Comparison of ENCODE assay signal across 25 cellular contexts in the genomic region with DNA sequence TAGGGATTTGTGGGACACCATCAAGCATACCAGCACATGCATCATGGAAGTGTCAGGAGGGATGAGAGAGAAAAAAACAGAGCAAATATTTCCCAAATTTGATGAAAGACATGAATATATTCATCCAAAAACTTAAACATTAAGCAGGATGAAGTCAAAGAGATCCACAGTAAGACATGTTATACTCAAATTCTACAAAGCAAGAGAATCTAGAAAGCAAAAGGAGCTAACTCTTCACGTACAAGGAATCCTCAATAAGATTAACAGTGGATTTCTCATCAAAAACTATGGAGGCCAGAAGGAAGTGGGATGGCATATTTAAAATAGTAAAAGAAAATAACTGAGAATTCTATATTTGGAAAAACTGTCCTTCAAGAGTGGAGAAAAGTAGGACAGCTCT.
DNase-seq lines count a peak whose midpoint lies in the region; ATAC-seq and TF ChIP-seq lines count a peak whose summit lies in the region.
"Had no signal": no experiment of that assay in that cellular context is flagged by ENCODE, and none has a peak within 500 bp of the region (broad histone marks: within the 10 kb centered on the region; RNA-seq: fewer than 3 reads in every experiment).

No MANE protein-coding gene starts in this region.

- H3K4me1 Mint-ChIP-seq in GM23338: no peaks in the 10 kb centered on the region
- no peaks in the 10 kb centered on the region for H3K4me1 Mint-ChIP-seq in effector memory CD8-positive, alpha-beta T cell (ENCODE audit: low read depth in 2 of 2)
- H3K4me1 Mint-ChIP-seq: activated naive CD8-positive, alpha-beta T cell treated with anti-CD3 and anti-CD28 coated beads, Interleukin-2, amount 10 ng/mL, durations not matched to agents 7 days and 5 days; memory B cell; naive B cell had no signal

- ATAC-seq in GM23338 (no peak), GM19351 (IDR thresholded peaks at IDR 0.05; ENCODE audit: unreplicated experiment) (no peak)
- ATAC-seq in effector memory CD8-positive, alpha-beta T cell (replicated peaks): no peak
- ATAC-seq: body of pancreas; CD8-positive, alpha-beta T cell; heart left ventricle; left cardiac atrium had no signal

- H3K9me3 Mint-ChIP-seq in GM23338: peaks cover 19% of the 10 kb centered on the region
- peaks cover 8 to 19% of the 10 kb centered on the region in 2 donors for H3K9me3 Mint-ChIP-seq in effector memory CD8-positive, alpha-beta T cell

- no peaks in the 10 kb centered on the region for H3F3A ChIP-seq in GM23338 (replicated peaks; ENCODE audit: low read depth)

- H3K4me3 ChIP-seq in GM23338: no peak overlapping the region
- H3K4me3 ChIP-seq: body of pancreas, heart left ventricle, spleen, thoracic aorta had no signal

- no peak for TF ChIP-seq CTCF in GM23338 (conservative IDR thresholded peaks at IDR 0.05; ENCODE audit: low read depth in 2 of 2)

- H3K4me1 ChIP-seq in GM23338 (ENCODE audit: insufficient read depth): no peaks in the 10 kb centered on the region
- H3K4me1 ChIP-seq: body of pancreas, heart left ventricle, spleen had no signal

- no peak overlapping the region for H3K4me2 ChIP-seq in GM23338

- no peak overlapping the region for H3K4me3 Mint-ChIP-seq in GM23338
- no peak overlapping the region for H3K4me3 Mint-ChIP-seq in effector memory CD8-positive, alpha-beta T cell
- H3K4me3 Mint-ChIP-seq: activated naive CD8-positive, alpha-beta T cell treated with anti-CD3 and anti-CD28 coated beads, Interleukin-2, amount 10 ng/mL, durations not matched to agents 7 days and 5 days; CD8-positive, alpha-beta T cell; memory B cell; naive B cell had no signal

- in situ Hi-C loops in Caki2 (cut with HindIII; ENCODE audit: low pct_unique_long_range_greater_than_20kb, low sequenced_read_pairs): no loop called here

- no peak overlapping the region for H3K27ac ChIP-seq in GM23338 (ENCODE audit: low read depth)
- H3K27ac ChIP-seq: body of pancreas, heart left ventricle, spleen, thoracic aorta, WERI-Rb-1 had no signal

- H3K79me2 ChIP-seq in GM23338 (replicated peaks; ENCODE audit: insufficient read depth): no peaks in the 10 kb centered on the region

- H3K36me3 Mint-ChIP-seq in GM23338 (ENCODE audit: low read depth): peaks cover 22% of the 10 kb centered on the region
- no peaks in the 10 kb centered on the region for H3K36me3 Mint-ChIP-seq in effector memory CD8-positive, alpha-beta T cell (ENCODE audit: insufficient read depth)

- TF ChIP-seq POLR2A in erythroblast (IDR thresholded peaks at IDR 0.05; ENCODE audit: low read length): no peak

- H2AFZ ChIP-seq in GM23338: no peak overlapping the region

- H4K20me1 ChIP-seq in GM23338 (replicated peaks; ENCODE audit: insufficient read depth): no peaks in the 10 kb centered on the region

- no peak overlapping the region for H3K27ac Mint-ChIP-seq in GM23338
- H3K27ac Mint-ChIP-seq in effector memory CD8-positive, alpha-beta T cell: no peak overlapping the region
- H3K27ac Mint-ChIP-seq: activated naive CD8-positive, alpha-beta T cell treated with anti-CD3 and anti-CD28 coated beads, Interleukin-2, amount 10 ng/mL, durations not matched to agents 7 days and 5 days; CD8-positive, alpha-beta T cell; memory B cell had no signal

- H3K27me3 Mint-ChIP-seq in GM23338 (ENCODE audit: insufficient read depth, low read depth, poor library complexity): peaks cover 8% of the 10 kb centered on the region
- no peaks in the 10 kb centered on the region for H3K27me3 Mint-ChIP-seq in effector memory CD8-positive, alpha-beta T cell
- H3K27me3 Mint-ChIP-seq: activated naive CD8-positive, alpha-beta T cell treated with anti-CD3 and anti-CD28 coated beads, Interleukin-2, amount 10 ng/mL, durations not matched to agents 7 days and 5 days; memory B cell; naive B cell had no signal

- no peaks in the 10 kb centered on the region for H3K36me3 ChIP-seq in GM23338 (ENCODE audit: insufficient read depth)
- H3K36me3 ChIP-seq: heart left ventricle, spleen, thoracic aorta had no signal

- DNase-seq in Caki2 (ENCODE audit: low read depth) (peak; percentile 17), GM23338 (ENCODE audit: low spot score) (peak; percentile 23), RKO (ENCODE audit: low spot score) (peak; percentile 18), erythroblast (lab: John Stamatoyannopoulos, UW) (peak; percentile 2 to 10)
- no peak for DNase-seq in activated CD4-positive, alpha-beta T cell treated with anti-CD3 and anti-CD28 coated beads for 1 hour
- no peak for DNase-seq in effector memory CD8-positive, alpha-beta T cell
- DNase-seq: activated CD4-positive, alpha-beta T cell treated with anti-CD3 and anti-CD28 coated beads, Interleukin-2, amount 50 U/mL, for 4 hours; activated CD8-positive, alpha-beta memory T cell treated with anti-CD3 and anti-CD28 coated beads, Interleukin-2, amount 50 U/mL, for 48 hours; activated naive CD8-positive, alpha-beta T cell treated with anti-CD3 and anti-CD28 coated beads, Interleukin-2, amount 10 ng/mL, durations not matched to agents 7 days and 5 days; AML-193; body of pancreas; CD8-positive, alpha-beta T cell; DND-41; heart left ventricle; left cardiac atrium; naive B cell; NCI-H1694; NCI-H226; spleen; stimulated activated CD4-positive, alpha-beta T cell treated with anti-CD3 and anti-CD28 coated beads, Interleukin-4, amount 100 ng/mL, for 1 hour; stimulated activated naive CD4-positive, alpha-beta T cell treated with Interleukin-2 at 50 U/mL for 16 hours; WERI-Rb-1 had no signal

- no peaks in the 10 kb centered on the region for H3K27me3 ChIP-seq in GM23338 (ENCODE audit: insufficient read depth)
- H3K27me3 ChIP-seq: body of pancreas, heart left ventricle, spleen had no signal

- H3K9me2 ChIP-seq in GM23338 (ENCODE audit: insufficient read depth): no peaks in the 10 kb centered on the region

TF ChIP-seq in GM23338, 12 proteins besides CTCF, POLR2A, EP300 and RAD21 (continues in another document):
- no peak for TF ChIP-seq ZNF114 (CRISPR knock-in tag; IDR thresholded peaks at IDR 0.05)
- TF ChIP-seq, protein P1, sequence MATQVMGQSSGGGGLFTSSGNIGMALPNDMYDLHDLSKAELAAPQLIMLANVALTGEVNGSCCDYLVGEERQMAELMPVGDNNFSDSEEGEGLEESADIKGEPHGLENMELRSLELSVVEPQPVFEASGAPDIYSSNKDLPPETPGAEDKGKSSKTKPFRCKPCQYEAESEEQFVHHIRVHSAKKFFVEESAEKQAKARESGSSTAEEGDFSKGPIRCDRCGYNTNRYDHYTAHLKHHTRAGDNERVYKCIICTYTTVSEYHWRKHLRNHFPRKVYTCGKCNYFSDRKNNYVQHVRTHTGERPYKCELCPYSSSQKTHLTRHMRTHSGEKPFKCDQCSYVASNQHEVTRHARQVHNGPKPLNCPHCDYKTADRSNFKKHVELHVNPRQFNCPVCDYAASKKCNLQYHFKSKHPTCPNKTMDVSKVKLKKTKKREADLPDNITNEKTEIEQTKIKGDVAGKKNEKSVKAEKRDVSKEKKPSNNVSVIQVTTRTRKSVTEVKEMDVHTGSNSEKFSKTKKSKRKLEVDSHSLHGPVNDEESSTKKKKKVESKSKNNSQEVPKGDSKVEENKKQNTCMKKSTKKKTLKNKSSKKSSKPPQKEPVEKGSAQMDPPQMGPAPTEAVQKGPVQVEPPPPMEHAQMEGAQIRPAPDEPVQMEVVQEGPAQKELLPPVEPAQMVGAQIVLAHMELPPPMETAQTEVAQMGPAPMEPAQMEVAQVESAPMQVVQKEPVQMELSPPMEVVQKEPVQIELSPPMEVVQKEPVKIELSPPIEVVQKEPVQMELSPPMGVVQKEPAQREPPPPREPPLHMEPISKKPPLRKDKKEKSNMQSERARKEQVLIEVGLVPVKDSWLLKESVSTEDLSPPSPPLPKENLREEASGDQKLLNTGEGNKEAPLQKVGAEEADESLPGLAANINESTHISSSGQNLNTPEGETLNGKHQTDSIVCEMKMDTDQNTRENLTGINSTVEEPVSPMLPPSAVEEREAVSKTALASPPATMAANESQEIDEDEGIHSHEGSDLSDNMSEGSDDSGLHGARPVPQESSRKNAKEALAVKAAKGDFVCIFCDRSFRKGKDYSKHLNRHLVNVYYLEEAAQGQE (IDR thresholded peaks at IDR 0.05; ENCODE audit: unreplicated experiment): no peak

Comparison
In these comparisons a context has a peak if more than half of its experiments do, and no peak if none do; other contexts are left out.
1. DNase-seq: peak in Caki2 (single experiment), GM23338 (single experiment), RKO (single experiment) and erythroblast (2 of 2); none in activated CD4-positive, alpha-beta T cell treated with anti-CD3 and anti-CD28 coated beads for 1 hour (single experiment) and effector memory CD8-positive, alpha-beta T cell (0 of 3).